In the genomic region with DNA sequence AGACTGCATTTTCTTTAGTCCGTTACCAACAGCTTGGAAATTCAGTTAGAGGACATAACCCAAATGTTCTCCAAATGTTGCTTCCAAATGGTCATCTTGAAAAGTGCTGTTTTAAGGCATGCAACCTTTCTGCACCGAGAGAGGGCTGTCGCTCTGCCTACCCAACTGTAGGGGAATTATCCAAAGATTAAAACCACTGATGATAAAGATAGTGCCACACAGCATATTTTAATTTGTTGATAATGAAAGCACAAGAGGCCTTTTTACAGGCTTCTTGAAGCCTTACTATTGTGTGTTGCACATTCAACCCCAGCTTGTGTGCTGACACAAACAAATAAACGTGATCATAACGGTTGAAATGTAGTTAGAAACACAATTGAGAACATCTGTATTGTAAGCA, we compare ENCODE assay signal across 20 cellular contexts.
A peak's percentile ranks its signal among the peaks of the same experiment; 100 is the strongest.
DNase-seq lines count a peak whose midpoint lies in the region; ATAC-seq, FAIRE-seq and TF ChIP-seq lines count a peak whose summit lies in the region.
"Had no signal": no experiment of that assay in that cellular context is flagged by ENCODE, and none has a peak within 500 bp of the region (broad histone marks: within the 10 kb centered on the region; RNA-seq: fewer than 3 reads in every experiment).

No MANE protein-coding gene starts in this region.

- H3K9ac ChIP-seq in BLaER1, result no peak overlapping the region

- H3K27me3 Mint-ChIP-seq in memory B cell, result no peaks in the 10 kb centered on the region
- H3K27me3 Mint-ChIP-seq: activated naive CD8-positive, alpha-beta T cell treated with anti-CD3 and anti-CD28 coated beads for 36 hours; progenitor cell of endocrine pancreas had no signal

- H3K27ac ChIP-seq in BLaER1 (no peak overlapping the region), OCI-LY7 (ENCODE audit: low read depth, low read length, poor library complexity, severe bottlenecking) (no peak overlapping the region)
- H3K27ac ChIP-seq: A549, dorsolateral prefrontal cortex, upper lobe of right lung had no signal

- peak overlapping the region; percentile 91 for H3K27ac Mint-ChIP-seq in memory B cell
- H3K27ac Mint-ChIP-seq: activated naive CD8-positive, alpha-beta T cell treated with anti-CD3 and anti-CD28 coated beads for 36 hours had no signal

- DNase-seq in GM19239 (ENCODE audit: insufficient read length, low spot score) (no peak), OCI-LY7 (ENCODE audit: low spot score) (no peak), memory B cell (ENCODE audit: low spot score in 2 of 2) (no peak), NCI-H2227 treated with DMSO at 0.1 percent for 48 hours (lab: John Stamatoyannopoulos, UW) (no peak), NCI-H446 (lab: John Stamatoyannopoulos, UW) (no peak), cerebellar cortex (ENCODE audit: low spot score) (no peak), dermis blood vessel endothelial cell (no peak)
- DNase-seq: activated naive CD8-positive, alpha-beta T cell treated with anti-CD3 and anti-CD28 coated beads for 36 hours; BE2C; caudate nucleus; DND-41; dorsolateral prefrontal cortex; GOT3; KBM-7; NCI-H510A treated with DMSO at 0.1 percent for 48 hours; upper lobe of right lung had no signal

- intact Hi-C loops in OCI-LY7 (cut with micrococcal nuclease; ENCODE audit: unreplicated experiment), result loop anchor here (1.0 kb wide), 1 partner anchor 122 kb away; the partner anchor contains the start of gene LMO4

- no peaks in the 10 kb centered on the region for H3K27me3 ChIP-seq in BLaER1
- H3K27me3 ChIP-seq: ascending aorta, BE2C, dorsolateral prefrontal cortex, upper lobe of right lung had no signal

- peaks cover 13% of the 10 kb centered on the region for H3K9me3 ChIP-seq in BLaER1
- no peaks in the 10 kb centered on the region for H3K9me3 ChIP-seq in OCI-LY7 (ENCODE audit: low read length)
- H3K9me3 ChIP-seq: A549, ascending aorta, BE2C, upper lobe of right lung had no signal

- peaks cover 4% of the 10 kb centered on the region for H3K9me3 Mint-ChIP-seq in memory B cell

- H3K36me3 Mint-ChIP-seq in memory B cell, result peaks cover 5% of the 10 kb centered on the region
- H3K36me3 Mint-ChIP-seq: activated naive CD8-positive, alpha-beta T cell treated with anti-CD3 and anti-CD28 coated beads for 36 hours had no signal

- H4K20me1 ChIP-seq in BLaER1 (no peaks in the 10 kb centered on the region), OCI-LY7 (ENCODE audit: insufficient read depth, low read length) (no peaks in the 10 kb centered on the region)

- H3K79me2 ChIP-seq in OCI-LY7 (ENCODE audit: insufficient read depth, low read depth, low read length), result no peaks in the 10 kb centered on the region

- peak; percentile 18 for FAIRE-seq in GM19239 (lab: Jason Lieb, UNC)
- FAIRE-seq: A549 had no signal

- CTCF ChIA-PET in OCI-LY7 (lab: Charles Lee; ENCODE audit: unreplicated experiment), result interaction anchor here (0.5 to 0.7 kb wide), 2 partner anchors 124 to 603 kb away, joined by 3 read pairs; no protein-coding TSS in a partner anchor

- H3K4me1 Mint-ChIP-seq in memory B cell, result peaks cover 25% of the 10 kb centered on the region
- H3K4me1 Mint-ChIP-seq: activated naive CD8-positive, alpha-beta T cell treated with anti-CD3 and anti-CD28 coated beads for 36 hours had no signal

- H3K4me2 ChIP-seq in BLaER1 (peak overlapping the region; percentile 65), OCI-LY7 (ENCODE audit: low read length) (peak overlapping the region; percentile 50)
- H3K4me2 ChIP-seq: A549 had no signal

- POLR2A ChIA-PET in OCI-LY7 (lab: Charles Lee), result interaction anchor here (0.7 to 2.9 kb wide), 11 partner anchors 12 to 124 kb away, joined by 3 to 11 read pairs (median 3); partner anchors contain the start of gene LMO4

- no peak for TF ChIP-seq CTCF in OCI-LY7 (conservative IDR thresholded peaks at IDR 0.05; ENCODE audit: low read length)

- H3K36me3 ChIP-seq in BLaER1 (no peaks in the 10 kb centered on the region), OCI-LY7 (ENCODE audit: insufficient read depth, low read length) (no peaks in the 10 kb centered on the region)
- H3K36me3 ChIP-seq: ascending aorta, BE2C, upper lobe of right lung had no signal

- H3K4me3 Mint-ChIP-seq in memory B cell, result peak overlapping the region; percentile 81
- H3K4me3 Mint-ChIP-seq: activated naive CD8-positive, alpha-beta T cell treated with anti-CD3 and anti-CD28 coated beads for 36 hours had no signal

- BruUV-seq in OCI-LY7 (replicated peaks; lab: Mats Ljungman, UMichigan), result no TSS peak

- H3K4me3 ChIP-seq in BLaER1 (no peak overlapping the region), OCI-LY7 (ENCODE audit: low read depth, low read length, poor library complexity, severe bottlenecking) (peak overlapping the region; percentile 20)
- H3K4me3 ChIP-seq: A549, ascending aorta, dorsolateral prefrontal cortex, upper lobe of right lung had no signal

- H3K4me1 ChIP-seq in BLaER1, result peaks cover 49% of the 10 kb centered on the region
- peaks cover 10% of the 10 kb centered on the region for H3K4me1 ChIP-seq in OCI-LY7 (ENCODE audit: insufficient read depth, low read length, poor library complexity, severe bottlenecking)
- H3K4me1 ChIP-seq: A549, upper lobe of right lung had no signal

- no peaks in the 10 kb centered on the region; the same call in 1 of the 2 replicates for H3K9me2 ChIP-seq in OCI-LY7 (ENCODE audit: insufficient read depth, low read length)

- peak overlapping the region; percentile 98 for H2AFZ ChIP-seq in OCI-LY7 (ENCODE audit: low read length)

- ATAC-seq in memory B cell (ENCODE audit: low read depth), result no peak
